ENCODE assay signal across 10 cellular contexts in the genomic region with DNA sequence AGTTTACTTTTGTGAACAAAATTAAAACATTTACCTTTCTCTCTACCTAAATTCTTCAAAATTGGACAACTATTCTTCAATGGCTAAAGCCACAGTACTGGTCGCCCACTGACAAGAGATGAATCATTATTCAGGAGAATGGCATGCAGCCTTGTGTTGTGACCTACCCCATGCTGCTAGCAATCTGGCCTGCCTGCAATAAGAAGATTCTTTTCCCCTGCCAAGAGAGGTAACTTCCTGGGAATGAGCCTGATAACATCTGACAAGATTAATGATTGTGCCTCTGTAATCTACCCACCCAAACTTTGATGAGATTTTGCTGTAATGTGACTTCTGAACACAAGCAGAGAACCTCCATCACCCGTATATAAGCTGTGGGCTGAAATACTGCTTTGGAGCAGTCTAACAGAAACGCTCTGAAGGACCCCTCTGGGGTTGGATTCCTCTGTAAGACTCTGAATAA. TPM values are rescaled to one million over a fixed set of nuclear protein-coding genes. Genes with fewer than 3 reads are reported as not detected.
A peak's percentile ranks its signal among the peaks of the same experiment; 100 is the strongest.
DNase-seq lines count a peak whose midpoint lies in the region; ATAC-seq and TF ChIP-seq lines count a peak whose summit lies in the region.
"Had no signal": no experiment of that assay in that cellular context is flagged by ENCODE, and none has a peak within 500 bp of the region (broad histone marks: within the 10 kb centered on the region; RNA-seq: fewer than 3 reads in every experiment).

No MANE protein-coding gene starts in this region.

- no peak overlapping the region for H3K9ac ChIP-seq in smooth muscle cell (ENCODE audit: low read depth)

- no peaks in the 10 kb centered on the region for H3K9me3 ChIP-seq in smooth muscle cell (replicated peaks; ENCODE audit: low read depth)

- no peaks in the 10 kb centered on the region for H4K20me1 ChIP-seq in smooth muscle cell (ENCODE audit: low read depth)

- H3K9me3 Mint-ChIP-seq in HFFc6, result no peaks in the 10 kb centered on the region
- no peaks in the 10 kb centered on the region for H3K9me3 Mint-ChIP-seq in stimulated activated effector memory CD8-positive, alpha-beta T cell treated with anti-CD3 and anti-CD28 coated beads, Interleukin-12 subunit alpha, Interleukin-12 subunit beta, amount 100 ng/mL, for 72 hours
- H3K9me3 Mint-ChIP-seq: activated T-helper 2 cell treated with anti-CD3 and anti-CD28 coated beads, Interferon-gamma antibody, Interleukin-2, Interleukin-4, amounts not matched to agents 10 μg/mL and 5 μg/mL and 100 μg/mL, durations not matched to agents 14 hours and 24 hours and 36 hours; T-helper 1 cell treated with Interleukin-12 subunit alpha and Interleukin-12 subunit beta and Interleukin-4 antibody, amounts not matched to agents 30 μg/mL and 1 μg/mL, for 36 hours had no signal

- WGBS in smooth muscle cell (ENCODE audit: low lambda C conversion rate), result 26% methylated on average over 3 of the region's 3 CpGs

- H3F3A ChIP-seq in smooth muscle cell (ENCODE audit: low read depth), result peaks cover 14% of the 10 kb centered on the region

- DNase-seq in HFFc6 (peak; percentile 50), T1000 (lab: John Stamatoyannopoulos, UW) (peak; percentile 51), hepatic stellate cell (ENCODE audit: low spot score) (peak; percentile 69), smooth muscle cell (lab: John Stamatoyannopoulos, UW; ENCODE audit: unreplicated experiment) (no peak), NCI-H345 treated with DMSO at 0.1 percent for 48 hours (lab: John Stamatoyannopoulos, UW; ENCODE audit: unreplicated experiment) (no peak), SHP77 treated with DMSO at 0.1 percent for 48 hours (lab: John Stamatoyannopoulos, UW) (no peak)
- DNase-seq in stimulated activated effector memory CD8-positive, alpha-beta T cell treated with anti-CD3 and anti-CD28 coated beads, Interleukin-12 subunit alpha, Interleukin-12 subunit beta, amount 100 ng/mL, for 72 hours (ENCODE audit: low spot score in 2 of 2), result no peak

- H3K4me1 ChIP-seq in smooth muscle cell (ENCODE audit: low read depth), result peaks cover 15% of the 10 kb centered on the region

- H3K4me3 Mint-ChIP-seq in HFFc6, result peak overlapping the region; percentile 46; the same call in 1 of the 2 replicates
- no peak overlapping the region for H3K4me3 Mint-ChIP-seq in stimulated activated effector memory CD8-positive, alpha-beta T cell treated with anti-CD3 and anti-CD28 coated beads, Interleukin-12 subunit alpha, Interleukin-12 subunit beta, amount 100 ng/mL, for 72 hours
- H3K4me3 Mint-ChIP-seq: T-helper 1 cell treated with Interleukin-12 subunit alpha and Interleukin-12 subunit beta and Interleukin-4 antibody, amounts not matched to agents 30 μg/mL and 1 μg/mL, for 36 hours had no signal

- H3K4me1 Mint-ChIP-seq in HFFc6 (ENCODE audit: low read depth), result peaks cover 30% of the 10 kb centered on the region
- H3K4me1 Mint-ChIP-seq in stimulated activated effector memory CD8-positive, alpha-beta T cell treated with anti-CD3 and anti-CD28 coated beads, Interleukin-12 subunit alpha, Interleukin-12 subunit beta, amount 100 ng/mL, for 72 hours, result peaks cover 14% of the 10 kb centered on the region

- no peak overlapping the region for H2AFZ ChIP-seq in smooth muscle cell (ENCODE audit: low read depth)

- H3K79me2 ChIP-seq in smooth muscle cell (ENCODE audit: low read depth), result no peaks in the 10 kb centered on the region

- no peaks in the 10 kb centered on the region; the same call in 1 of the 2 replicates for H3K27me3 Mint-ChIP-seq in HFFc6 (ENCODE audit: insufficient read depth)

- ATAC-seq in stimulated activated effector memory CD8-positive, alpha-beta T cell treated with anti-CD3 and anti-CD28 coated beads, Interleukin-12 subunit alpha, Interleukin-12 subunit beta, amount 100 ng/mL, for 72 hours, result no peak
- no peak for ATAC-seq in GM19463 (IDR thresholded peaks at IDR 0.05; ENCODE audit: unreplicated experiment)

- no peak overlapping the region for H3K4me3 ChIP-seq in smooth muscle cell

- H3K36me3 ChIP-seq in smooth muscle cell (ENCODE audit: low read depth), result no peaks in the 10 kb centered on the region

- H3K27me3 ChIP-seq in smooth muscle cell (ENCODE audit: low read depth), result no peaks in the 10 kb centered on the region

- H3K36me3 Mint-ChIP-seq in HFFc6 (ENCODE audit: low read depth), result no peaks in the 10 kb centered on the region
- H3K36me3 Mint-ChIP-seq in stimulated activated effector memory CD8-positive, alpha-beta T cell treated with anti-CD3 and anti-CD28 coated beads, Interleukin-12 subunit alpha, Interleukin-12 subunit beta, amount 100 ng/mL, for 72 hours, result no peaks in the 10 kb centered on the region

- peak overlapping the region; percentile 82 for H3K27ac ChIP-seq in smooth muscle cell (ENCODE audit: low read depth)

- peak overlapping the region; percentile 71 for H3K27ac Mint-ChIP-seq in HFFc6
- no peak overlapping the region for H3K27ac Mint-ChIP-seq in stimulated activated effector memory CD8-positive, alpha-beta T cell treated with anti-CD3 and anti-CD28 coated beads, Interleukin-12 subunit alpha, Interleukin-12 subunit beta, amount 100 ng/mL, for 72 hours
- H3K27ac Mint-ChIP-seq: activated T-helper 2 cell treated with anti-CD3 and anti-CD28 coated beads, Interferon-gamma antibody, Interleukin-2, Interleukin-4, amounts not matched to agents 10 μg/mL and 5 μg/mL and 100 μg/mL, durations not matched to agents 14 hours and 24 hours and 36 hours; T-helper 1 cell treated with Interleukin-12 subunit alpha and Interleukin-12 subunit beta and Interleukin-4 antibody, amounts not matched to agents 30 μg/mL and 1 μg/mL, for 36 hours had no signal

- peak overlapping the region; percentile 72 for H3K4me2 ChIP-seq in smooth muscle cell

- TF ChIP-seq CTCF in HFFc6 (IDR thresholded peaks at IDR 0.05) (no peak), smooth muscle cell (IDR thresholded peaks at IDR 0.05; ENCODE audit: borderline replicate concordance, insufficient read depth, poor library complexity, severe bottlenecking) (no peak)

RNA-seq across cellular contexts. Expression of a gene that starts 47.0 kb away (rescaled TPM):
- 10 to 100 TPM; 12.7 to 17.4 (median 15.2) TPM for total RNA-seq in HFFc6 (2021; fragmentation: NEBNext Ultra II Directional; extraction: Animal tissue kit (Norgen Biotek cat#: 25700))
- total RNA-seq in smooth muscle cell, result 21.3 and 26.4 TPM in 2 replicates
- 10.9 and 12.3 TPM in 2 replicates for polyA plus RNA-seq in smooth muscle cell

Comparison
In these comparisons a context has a peak if more than half of its experiments do, and no peak if none do; other contexts are left out.
1. DNase-seq: peak in HFFc6 (single experiment), T1000 (single experiment) and hepatic stellate cell (single experiment); none in smooth muscle cell (single experiment), stimulated activated effector memory CD8-positive, alpha-beta T cell treated with anti-CD3 and anti-CD28 coated beads, Interleukin-12 subunit alpha, Interleukin-12 subunit beta, amount 100 ng/mL, for 72 hours (0 of 2), NCI-H345 treated with DMSO at 0.1 percent for 48 hours (single experiment) and SHP77 treated with DMSO at 0.1 percent for 48 hours (single experiment).